Comparison of ENCODE assay signal across 12 cellular contexts in genomic region chr11:9982796-9983579, GRCh38.
DNase-seq lines count a peak whose midpoint lies in the region; ATAC-seq, FAIRE-seq and TF ChIP-seq lines count a peak whose summit lies in the region.
"Had no signal": no experiment of that assay in that cellular context is flagged by ENCODE, and none has a peak within 500 bp of the region (broad histone marks: within the 10 kb centered on the region; RNA-seq: fewer than 3 reads in every experiment).

No MANE protein-coding gene starts in this region.

- WGBS in mesendoderm (ENCODE audit: extremely low coverage, insufficient coverage, low lambda C conversion rate) = no CpG with 5 or more reads among the region's 16 CpGs

- H3K27me3 ChIP-seq in bronchial epithelial cell (ENCODE audit: control insufficient read depth, insufficient read depth, low read length) (no peaks in the 10 kb centered on the region), mesendoderm (ENCODE audit: insufficient read depth, low read length, poor library complexity) (no peaks in the 10 kb centered on the region)
- H3K27me3 ChIP-seq: testis had no signal

- no TSS peak for BruUV-seq in OCI-LY7 (replicated peaks; lab: Mats Ljungman, UMichigan)

- DNase-seq in COR-L47 (lab: John Stamatoyannopoulos, UW) (peak; percentile 46), LoVo (ENCODE audit: low spot score) (peak; percentile 57), bronchial epithelial cell (ENCODE audit: low read depth) (peak; percentile 46), mesendoderm (peak; percentile 87), NCI-H2196 (lab: John Stamatoyannopoulos, UW; ENCODE audit: unreplicated experiment) (no peak), OCI-LY7 (ENCODE audit: low spot score) (no peak)
- DNase-seq: CD4-positive, CD25-positive, alpha-beta regulatory T cell; H7; midbrain; testis had no signal

- H3K36me3 ChIP-seq in bronchial epithelial cell (ENCODE audit: control insufficient read depth, insufficient read depth, low read length) (no peaks in the 10 kb centered on the region), mesendoderm (ENCODE audit: control insufficient read depth, insufficient read depth, low read length) (no peaks in the 10 kb centered on the region), OCI-LY7 (ENCODE audit: insufficient read depth, low read length) (peaks cover 5% of the 10 kb centered on the region; the same call in 1 of the 2 replicates)

- no peaks in the 10 kb centered on the region for H4K20me1 ChIP-seq in OCI-LY7 (ENCODE audit: insufficient read depth, low read length)

- no peaks in the 10 kb centered on the region for H3K79me2 ChIP-seq in mesendoderm (ENCODE audit: control insufficient read depth, insufficient read depth, low read length)
- no peaks in the 10 kb centered on the region for H3K79me2 ChIP-seq in OCI-LY7 (ENCODE audit: insufficient read depth, low read depth, low read length)

- CTCF ChIA-PET in OCI-LY7 (lab: Charles Lee; ENCODE audit: unreplicated experiment) = no interaction called here

- POLR2A ChIA-PET in OCI-LY7 (lab: Charles Lee) = no interaction called here

- no peaks in the 10 kb centered on the region for H3K9me2 ChIP-seq in OCI-LY7 (ENCODE audit: insufficient read depth, low read length)

- H3K4me1 ChIP-seq in mesendoderm (ENCODE audit: control insufficient read depth, low read depth, low read length) = no peaks in the 10 kb centered on the region
- peaks cover 23% of the 10 kb centered on the region for H3K4me1 ChIP-seq in OCI-LY7 (ENCODE audit: insufficient read depth, low read length, poor library complexity, severe bottlenecking)
- H3K4me1 ChIP-seq: testis had no signal

- H3K4ac ChIP-seq in mesendoderm (ENCODE audit: low read depth, low read length) = no peak overlapping the region

- no peak overlapping the region for H2AFZ ChIP-seq in OCI-LY7 (ENCODE audit: low read length)

- H2BK15ac ChIP-seq in mesendoderm (replicated peaks; ENCODE audit: low read depth) = no peak overlapping the region

- H3K9ac ChIP-seq in mesendoderm (ENCODE audit: low read length) = peak overlapping the region; percentile 13

- no peaks in the 10 kb centered on the region; the same call in 1 of the 2 replicates for H3K9me3 ChIP-seq in OCI-LY7 (ENCODE audit: low read length)
- H3K9me3 ChIP-seq: testis had no signal

- no peak overlapping the region for H4K8ac ChIP-seq in mesendoderm (ENCODE audit: low read depth, low read length)

- peak overlapping the region; percentile 79 for H3K56ac ChIP-seq in mesendoderm (ENCODE audit: low read length)

- H3K4me2 ChIP-seq in mesendoderm (ENCODE audit: low read length) (no peak overlapping the region), OCI-LY7 (ENCODE audit: low read length) (no peak overlapping the region)

- no peak for FAIRE-seq in bronchial epithelial cell (lab: Jason Lieb, UNC)

- peak overlapping the region; percentile 6 for H3K18ac ChIP-seq in mesendoderm (ENCODE audit: low read length)

- ATAC-seq in HG02623 (IDR thresholded peaks at IDR 0.05; ENCODE audit: unreplicated experiment) = no peak
- no peak for ATAC-seq in GM18909 (IDR thresholded peaks at IDR 0.05; ENCODE audit: poor library complexity, unreplicated experiment)

- TF ChIP-seq CTCF in bronchial epithelial cell (IDR thresholded peaks at IDR 0.05; ENCODE audit: insufficient read depth, low read length, severe bottlenecking) = no peak
- TF ChIP-seq CTCF in OCI-LY7 (conservative IDR thresholded peaks at IDR 0.05; ENCODE audit: low read length) = no peak

- no peaks in the 10 kb centered on the region for H3K79me1 ChIP-seq in mesendoderm (ENCODE audit: low read length)

- H2BK120ac ChIP-seq in mesendoderm (ENCODE audit: low read depth, low read length) = peak overlapping the region; percentile 65

- peak overlapping the region; percentile 30 for H2AK5ac ChIP-seq in mesendoderm (ENCODE audit: low read length)

- peak overlapping the region; percentile 75 for H3K27ac ChIP-seq in mesendoderm (ENCODE audit: low read depth, low read length)
- no peak overlapping the region for H3K27ac ChIP-seq in OCI-LY7 (ENCODE audit: low read depth, low read length, poor library complexity, severe bottlenecking)
- H3K27ac ChIP-seq: testis had no signal

- H3K23ac ChIP-seq in mesendoderm (ENCODE audit: low read length) = no peak overlapping the region

- H4K5ac ChIP-seq in mesendoderm (ENCODE audit: low read length) = no peak overlapping the region

- H2BK5ac ChIP-seq in mesendoderm (ENCODE audit: low read length) = peak overlapping the region; percentile 74

- intact Hi-C loops in OCI-LY7 (cut with micrococcal nuclease; ENCODE audit: unreplicated experiment) = no loop called here

- H3K4me3 ChIP-seq in bronchial epithelial cell (ENCODE audit: low read depth, low read length) (no peak overlapping the region), mesendoderm (ENCODE audit: low read length) (no peak overlapping the region), OCI-LY7 (ENCODE audit: low read depth, low read length, poor library complexity, severe bottlenecking) (no peak overlapping the region)
- H3K4me3 ChIP-seq: testis had no signal

Comparison
In these comparisons a context has a peak if more than half of its experiments do, and no peak if none do; other contexts are left out.
1. DNase-seq: peak in COR-L47 (single experiment), LoVo (single experiment), bronchial epithelial cell (single experiment) and mesendoderm (single experiment); none in NCI-H2196 (single experiment) and OCI-LY7 (single experiment).